In the genomic region with DNA sequence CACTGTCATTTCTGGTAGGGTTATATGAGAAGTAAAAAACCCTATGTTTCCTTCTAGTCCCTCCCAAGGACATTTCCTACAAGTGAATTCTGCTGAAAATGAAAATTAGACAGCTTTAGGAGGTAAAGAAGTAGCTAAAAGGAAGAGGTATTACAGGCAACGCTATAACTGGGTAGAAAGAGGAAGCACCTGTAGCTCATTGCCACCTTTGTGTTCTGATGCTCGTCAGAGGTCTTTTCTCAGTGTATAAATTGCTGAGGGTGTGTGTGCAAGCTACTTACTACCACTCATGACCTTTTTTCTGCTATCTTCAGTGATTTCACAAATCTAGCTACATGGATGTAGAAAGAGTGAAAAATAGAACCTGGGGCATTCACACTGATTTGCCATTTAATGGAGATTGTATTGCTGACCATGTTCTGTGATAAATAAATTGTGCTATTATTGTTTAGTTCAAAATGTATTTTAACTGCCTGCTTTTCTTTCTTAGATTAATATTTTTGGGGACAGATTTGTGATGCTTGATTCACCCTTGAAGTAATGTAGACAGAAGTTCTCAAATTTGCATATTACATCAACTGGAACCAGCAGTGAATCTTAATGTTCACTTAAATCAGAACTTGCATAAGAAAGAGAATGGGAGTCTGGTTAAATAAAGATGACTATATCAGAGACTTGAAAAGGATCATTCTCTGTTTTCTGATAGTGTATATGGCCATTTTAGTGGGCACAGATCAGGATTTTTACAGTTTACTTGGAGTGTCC, we compare ENCODE assay signal across 8 cellular contexts. TPM values are rescaled to one million over a fixed set of nuclear protein-coding genes. Genes with fewer than 3 reads are reported as not detected.
DNase-seq lines count a peak whose midpoint lies in the region; ATAC-seq, FAIRE-seq and TF ChIP-seq lines count a peak whose summit lies in the region.

No MANE protein-coding gene starts in this region.

- H2BK12ac ChIP-seq in neuronal stem cell (ENCODE audit: low read length), result no peak overlapping the region

- H3K4me1 Mint-ChIP-seq in astrocyte (ENCODE audit: low read depth, unreplicated experiment), result peaks cover 11% of the 10 kb centered on the region

- no peak overlapping the region for H4K91ac ChIP-seq in neuronal stem cell (ENCODE audit: low read depth, low read length, poor library complexity)

- H3K27ac ChIP-seq in BLaER1 (peak overlapping the region; percentile 82; the same call in 1 of the 2 replicates), astrocyte (ENCODE audit: low read depth, low read length) (no peak overlapping the region), neuronal stem cell (replicated peaks; ENCODE audit: low read length) (no peak overlapping the region)

- H3K79me1 ChIP-seq in neuronal stem cell (ENCODE audit: low read depth, low read length), result peaks cover 3% of the 10 kb centered on the region

- no peak overlapping the region for H3K18ac ChIP-seq in neuronal stem cell (ENCODE audit: low read length)

- H3K9ac ChIP-seq in BLaER1, result no peak overlapping the region; the same call in 1 of the 2 replicates
- H3K9ac ChIP-seq in astrocyte (ENCODE audit: low read length), result peak overlapping the region; percentile 96
- H3K9ac ChIP-seq in skeletal muscle satellite cell (ENCODE audit: low read depth, low read length), result peak overlapping the region; percentile 92
- H3K9ac ChIP-seq in neuronal stem cell (ENCODE audit: low read depth, low read length, poor library complexity), result no peak overlapping the region

- H2AK5ac ChIP-seq in neuronal stem cell (ENCODE audit: low read depth, low read length), result no peak overlapping the region

- H3K27ac Mint-ChIP-seq in astrocyte (ENCODE audit: unreplicated experiment), result no peak overlapping the region

- H3K4me3 Mint-ChIP-seq in astrocyte (ENCODE audit: unreplicated experiment), result no peak overlapping the region

- H3K4me1 ChIP-seq in BLaER1 (peaks cover 58% of the 10 kb centered on the region), astrocyte (ENCODE audit: insufficient read depth, low read length) (peaks cover 15% of the 10 kb centered on the region), skeletal muscle satellite cell (ENCODE audit: control insufficient read depth, insufficient read depth, low read length) (peaks cover 15% of the 10 kb centered on the region), neuronal stem cell (ENCODE audit: control insufficient read depth in 2 of 2, insufficient read depth in 1 of 2, low read depth in 1 of 2, low read length in 2 of 2) (peaks cover 0 to 4% of the 10 kb centered on the region in 2 donors)

- no peak overlapping the region for H2BK120ac ChIP-seq in neuronal stem cell (ENCODE audit: low read depth, low read length)

- ATAC-seq in GM19043 (IDR thresholded peaks at IDR 0.05; ENCODE audit: low read depth, unreplicated experiment), result peak; percentile 30
- peak; percentile 37 for ATAC-seq in HG03139 (IDR thresholded peaks at IDR 0.05; ENCODE audit: unreplicated experiment)

- H3K36me3 ChIP-seq in BLaER1 (peaks cover 21% of the 10 kb centered on the region), astrocyte (ENCODE audit: insufficient read depth, low read length) (peaks cover 20% of the 10 kb centered on the region), skeletal muscle satellite cell (ENCODE audit: insufficient read depth, low read length) (peaks cover 17% of the 10 kb centered on the region), neuronal stem cell (replicated peaks in 1 of 2; ENCODE audit: control insufficient read depth in 2 of 2, insufficient read depth in 2 of 2, low read length in 2 of 2) (peaks cover 0 to 52% of the 10 kb centered on the region in 2 donors)

- H3K14ac ChIP-seq in neuronal stem cell (ENCODE audit: low read length), result no peak overlapping the region

- H2AFZ ChIP-seq in astrocyte (ENCODE audit: low read depth, low read length) (no peak overlapping the region), neuronal stem cell (ENCODE audit: low read length) (no peak overlapping the region)

- H2BK5ac ChIP-seq in neuronal stem cell (ENCODE audit: low read length), result no peak overlapping the region

- FAIRE-seq in astrocyte (lab: Jason Lieb, UNC) (no peak), frontal cortex (lab: Jason Lieb, UNC) (no peak)

- H2BK15ac ChIP-seq in neuronal stem cell (ENCODE audit: low read length), result no peak overlapping the region

- peaks cover 26% of the 10 kb centered on the region for H3K79me2 ChIP-seq in astrocyte (ENCODE audit: insufficient read depth, low read length)

- H4K20me1 ChIP-seq in BLaER1 (no peaks in the 10 kb centered on the region), astrocyte (ENCODE audit: insufficient read depth, low read length) (no peaks in the 10 kb centered on the region)

- no peaks in the 10 kb centered on the region for H3K9me3 ChIP-seq in BLaER1
- H3K9me3 ChIP-seq in astrocyte (ENCODE audit: insufficient read depth, low read depth, low read length), result no peaks in the 10 kb centered on the region
- H3K9me3 ChIP-seq in skeletal muscle satellite cell (replicated peaks; ENCODE audit: low read length), result no peaks in the 10 kb centered on the region
- H3K9me3 ChIP-seq in neuronal stem cell (replicated peaks in 1 of 2; ENCODE audit: control insufficient read depth in 2 of 2, insufficient read depth in 1 of 2, low read depth in 1 of 2, low read length in 2 of 2), result no peaks in the 10 kb centered on the region

- H4K8ac ChIP-seq in neuronal stem cell (ENCODE audit: low read depth, low read length), result no peak overlapping the region

- TF ChIP-seq CTCF in astrocyte (IDR thresholded peaks at IDR 0.05; ENCODE audit: insufficient read depth, low read depth, low read length), result no peak

- H3K4ac ChIP-seq in neuronal stem cell (ENCODE audit: low read length), result no peak overlapping the region

- no peaks in the 10 kb centered on the region for H3K27me3 Mint-ChIP-seq in astrocyte (ENCODE audit: low read depth, unreplicated experiment)

- H3K27me3 ChIP-seq in BLaER1 (no peaks in the 10 kb centered on the region), astrocyte (ENCODE audit: insufficient read depth, low read length) (no peaks in the 10 kb centered on the region), skeletal muscle satellite cell (ENCODE audit: control insufficient read depth, insufficient read depth, low read length) (no peaks in the 10 kb centered on the region), neuronal stem cell (ENCODE audit: control insufficient read depth in 3 of 3, insufficient read depth in 3 of 3, low read depth in 1 of 3, low read length in 3 of 3) (no peaks in the 10 kb centered on the region)

- DNase-seq in astrocyte (ENCODE audit: low read depth) (no peak), SHP77 treated with DMSO at 0.1 percent for 48 hours (lab: John Stamatoyannopoulos, UW) (no peak), frontal cortex (ENCODE audit: low spot score in 2 of 2) (no peak), neuronal stem cell (ENCODE audit: low spot score) (no peak)

- H3K4me2 ChIP-seq in BLaER1 (peak overlapping the region; percentile 96), astrocyte (ENCODE audit: low read length) (peak overlapping the region; percentile 100), skeletal muscle satellite cell (ENCODE audit: low read length) (peak overlapping the region; percentile 89), neuronal stem cell (ENCODE audit: insufficient read depth, low read length, poor library complexity, severe bottlenecking) (no peak overlapping the region)

- no peaks in the 10 kb centered on the region for H3K9me3 Mint-ChIP-seq in astrocyte (ENCODE audit: unreplicated experiment)

- no CpG with 5 or more reads among the region's 2 CpGs for WGBS in neuronal stem cell (ENCODE audit: extremely low coverage in 2 of 2, insufficient read length in 2 of 2, insufficient replicate concordance in 1 of 2), 2 donors

- no peaks in the 10 kb centered on the region for H3K36me3 Mint-ChIP-seq in astrocyte (ENCODE audit: low read depth, unreplicated experiment)

- no peak overlapping the region for H3K23ac ChIP-seq in neuronal stem cell (ENCODE audit: low read depth, low read length, poor library complexity)

- H3K4me3 ChIP-seq in BLaER1, result peak overlapping the region; percentile 86
- H3K4me3 ChIP-seq in astrocyte (ENCODE audit: insufficient read depth, low read depth, low read length), result no peak overlapping the region
- peak overlapping the region; percentile 95 for H3K4me3 ChIP-seq in skeletal muscle satellite cell (ENCODE audit: low read length)
- no peak overlapping the region for H3K4me3 ChIP-seq in neuronal stem cell (ENCODE audit: low read length in 2 of 2)

RNA-seq across cellular contexts. Expression of a gene that starts 1.6 kb away (rescaled TPM):
- total RNA-seq in astrocyte (166 and 169 TPM in 2 replicates), frontal cortex (44.0 TPM)
- 114 and 118 TPM in 2 replicates for total RNA-seq in skeletal muscle satellite cell (2012; rRNA removed)
- 39.3 TPM for polyA plus RNA-seq in neuronal stem cell (2013, experiment 1 of 2)
- polyA plus RNA-seq in neuronal stem cell (2013, experiment 2 of 2), result 39.8 TPM

Comparison
In these comparisons a context has a peak if more than half of its experiments do, and no peak if none do; other contexts are left out.
1. H3K4me3 ChIP-seq: peak in BLaER1 (single experiment) and skeletal muscle satellite cell (single experiment); none in astrocyte (single experiment) and neuronal stem cell (0 of 2).
2. H3K9ac ChIP-seq: peak in astrocyte (single experiment) and skeletal muscle satellite cell (single experiment); none in BLaER1 (single experiment) and neuronal stem cell (single experiment).